ENCODE assay signal across 23 cellular contexts in genomic region chr1:91575909-91576519, GRCh38.
DNase-seq lines count a peak whose midpoint lies in the region; ATAC-seq and TF ChIP-seq lines count a peak whose summit lies in the region.
"Had no signal": no experiment of that assay in that cellular context is flagged by ENCODE, and none has a peak within 500 bp of the region (broad histone marks: within the 10 kb centered on the region; RNA-seq: fewer than 3 reads in every experiment).

No MANE protein-coding gene starts in this region.

- H3K36me3 Mint-ChIP-seq in CD4-positive, CD25-positive, alpha-beta regulatory T cell, result peaks cover 3% of the 10 kb centered on the region
- H3K36me3 Mint-ChIP-seq in nephron (ENCODE audit: low read depth), result no peaks in the 10 kb centered on the region
- H3K36me3 Mint-ChIP-seq: activated CD4-positive, alpha-beta memory T cell treated with anti-CD3 and anti-CD28 coated beads for 36 hours had no signal

- no peaks in the 10 kb centered on the region for H3K4me1 ChIP-seq in CD4-positive, CD25-positive, alpha-beta regulatory T cell (ENCODE audit: control insufficient read depth, insufficient read depth, low read length, poor library complexity, severe bottlenecking)

- H3K27ac ChIP-seq in CD4-positive, CD25-positive, alpha-beta regulatory T cell (ENCODE audit: insufficient read depth, low read length, poor library complexity, severe bottlenecking), result no peak overlapping the region
- peak overlapping the region; percentile 49 for H3K27ac ChIP-seq in VCaP
- H3K27ac ChIP-seq: C4-2B, dorsolateral prefrontal cortex, epithelial cell of prostate, suprapubic skin had no signal

- H3K36me3 ChIP-seq in CD4-positive, CD25-positive, alpha-beta regulatory T cell (ENCODE audit: control insufficient read depth, insufficient read depth, low read length), result no peaks in the 10 kb centered on the region
- H3K36me3 ChIP-seq: suprapubic skin had no signal

- H3K4me1 Mint-ChIP-seq in CD4-positive, CD25-positive, alpha-beta regulatory T cell, result peaks cover 6 to 11% (median 7%) of the 10 kb centered on the region in 4 donors
- peaks cover 16% of the 10 kb centered on the region for H3K4me1 Mint-ChIP-seq in nephron

- no peak for ATAC-seq in CD4-positive, CD25-positive, alpha-beta regulatory T cell (ENCODE audit: low read depth in 2 of 2)
- ATAC-seq: left cardiac atrium, Right ventricle myocardium inferior had no signal

- no peak overlapping the region for H3K4me3 Mint-ChIP-seq in CD4-positive, CD25-positive, alpha-beta regulatory T cell
- no peak overlapping the region for H3K4me3 Mint-ChIP-seq in nephron
- H3K4me3 Mint-ChIP-seq: activated CD4-positive, alpha-beta memory T cell treated with anti-CD3 and anti-CD28 coated beads for 36 hours had no signal

- no peaks in the 10 kb centered on the region for H3K9me3 ChIP-seq in CD4-positive, CD25-positive, alpha-beta regulatory T cell (ENCODE audit: control insufficient read depth in 2 of 2, low read length in 2 of 2)
- H3K9me3 ChIP-seq: suprapubic skin had no signal

- peak overlapping the region in 2 of 3 donors; percentile 0 to 70 for H3K27ac Mint-ChIP-seq in CD4-positive, CD25-positive, alpha-beta regulatory T cell
- H3K27ac Mint-ChIP-seq in nephron, result peak overlapping the region in 2 of 3 experiments; percentile 40 to 58
- H3K27ac Mint-ChIP-seq: activated CD4-positive, alpha-beta memory T cell treated with anti-CD3 and anti-CD28 coated beads for 36 hours had no signal

- H3K4me3 ChIP-seq in CD4-positive, CD25-positive, alpha-beta regulatory T cell (ENCODE audit: low read depth, low read length), result no peak overlapping the region
- H3K4me3 ChIP-seq: dorsolateral prefrontal cortex, skin epidermis, suprapubic skin had no signal

- no peaks in the 10 kb centered on the region for H3K9me3 Mint-ChIP-seq in CD4-positive, CD25-positive, alpha-beta regulatory T cell
- H3K9me3 Mint-ChIP-seq in nephron, result no peaks in the 10 kb centered on the region
- H3K9me3 Mint-ChIP-seq: activated CD4-positive, alpha-beta memory T cell treated with anti-CD3 and anti-CD28 coated beads for 36 hours had no signal

- H3K27me3 ChIP-seq in CD4-positive, CD25-positive, alpha-beta regulatory T cell (ENCODE audit: control insufficient read depth, insufficient read depth, low read length), result no peaks in the 10 kb centered on the region
- H3K27me3 ChIP-seq: suprapubic skin had no signal

- CTCF ChIA-PET in GM10248 (lab: Yijun Ruan, JAX), result interaction anchor here (0.9 to 2.8 kb wide), 5 partner anchors 14 to 411 kb away, joined by 3 to 6 read pairs (median 3); no protein-coding TSS in a partner anchor

- DNase-seq in CD4-positive, CD25-positive, alpha-beta regulatory T cell, result no peak
- DNase-seq in Kasumi-1 (lab: John Stamatoyannopoulos, UW) (peak; percentile 45 to 50), DMS 273 treated with DMSO at 0.1 percent for 48 hours (lab: John Stamatoyannopoulos, UW) (no peak), NOMO-1 treated with DMSO at 0.1 percent for 48 hours (lab: John Stamatoyannopoulos, UW; ENCODE audit: unreplicated experiment) (no peak), hepatic stellate cell (ENCODE audit: low spot score) (no peak), GM10248 (ENCODE audit: extremely low spot score) (no peak)
- DNase-seq: ACHN; activated CD4-positive, alpha-beta memory T cell treated with anti-CD3 and anti-CD28 coated beads for 36 hours; cerebellar nuclear complex; dorsolateral prefrontal cortex; head of caudate nucleus; left cardiac atrium; NCI-H2029 treated with DMSO at 0.1 percent for 48 hours; NCI-H226; stimulated activated CD4-positive, alpha-beta T cell treated with anti-CD3 and anti-CD28 coated beads, Interleukin-1b, Interleukin-23, amount 100 ng/mL, for 48 hours; T1000 had no signal

- peaks cover 4% of the 10 kb centered on the region for H3K27me3 Mint-ChIP-seq in CD4-positive, CD25-positive, alpha-beta regulatory T cell
- no peaks in the 10 kb centered on the region for H3K27me3 Mint-ChIP-seq in nephron (ENCODE audit: low read depth)
- H3K27me3 Mint-ChIP-seq: activated CD4-positive, alpha-beta memory T cell treated with anti-CD3 and anti-CD28 coated beads for 36 hours had no signal

- POLR2A ChIA-PET in GM10248 (lab: Yijun Ruan, JAX), result interaction anchor here (0.5 kb wide), 1 partner anchor 506 kb away, joined by 3 read pairs; no protein-coding TSS in a partner anchor

- no peak for TF ChIP-seq CTCF in VCaP (conservative IDR thresholded peaks at IDR 0.05)
- no peak for TF ChIP-seq CTCF in nephron (IDR thresholded peaks at IDR 0.05; ENCODE audit: unreplicated experiment in 3 of 3)
- no peak for TF ChIP-seq CTCF in GM10248 (IDR thresholded peaks at IDR 0.05; ENCODE audit: control extremely low read depth, extremely low read depth, low read depth, missing control alignments)

Comparison
In these comparisons a context has a peak if more than half of its experiments do, and no peak if none do; other contexts are left out.
1. DNase-seq: peak in Kasumi-1 (2 of 2); none in CD4-positive, CD25-positive, alpha-beta regulatory T cell (0 of 3), DMS 273 treated with DMSO at 0.1 percent for 48 hours (single experiment), NOMO-1 treated with DMSO at 0.1 percent for 48 hours (single experiment), hepatic stellate cell (single experiment) and GM10248 (single experiment).